ENCODE assay signal across 21 cellular contexts in the genomic region with DNA sequence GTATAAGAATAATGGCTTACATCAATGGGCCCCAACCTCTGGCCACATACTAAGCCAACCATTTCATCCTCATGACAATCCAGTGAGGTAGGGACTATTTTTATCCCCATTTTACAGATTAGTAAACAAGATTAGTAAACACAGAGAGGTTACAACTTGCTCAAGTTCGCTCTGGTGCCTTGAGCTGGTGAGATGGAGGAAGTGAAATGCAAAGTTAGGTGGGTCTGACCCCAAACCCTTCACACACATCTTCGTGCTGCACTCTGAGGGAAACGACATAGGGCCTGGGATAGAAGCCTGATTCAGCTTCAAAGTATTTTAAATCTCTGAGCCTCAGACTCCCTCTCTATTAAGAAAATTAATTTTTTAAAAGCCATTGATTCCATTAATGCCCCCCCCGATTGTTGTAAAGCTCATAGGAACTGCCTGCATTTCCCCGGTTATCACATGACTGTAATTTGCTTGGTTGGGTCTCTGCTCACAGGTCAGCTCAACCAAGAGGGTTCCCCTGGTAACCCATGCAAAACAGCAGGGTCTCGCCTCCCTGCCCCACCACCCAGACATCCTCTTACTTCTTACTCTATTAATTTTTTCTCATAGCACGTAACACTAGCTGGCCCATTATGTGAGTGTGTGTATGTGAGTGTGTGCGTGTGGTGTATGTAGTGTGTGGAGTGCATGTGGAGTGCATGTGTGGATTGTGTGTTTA.
A peak's percentile ranks its signal among the peaks of the same experiment; 100 is the strongest.
DNase-seq lines count a peak whose midpoint lies in the region; ATAC-seq and TF ChIP-seq lines count a peak whose summit lies in the region.
"Had no signal": no experiment of that assay in that cellular context is flagged by ENCODE, and none has a peak within 500 bp of the region (broad histone marks: within the 10 kb centered on the region; RNA-seq: fewer than 3 reads in every experiment).

No MANE protein-coding gene starts in this region.

- H3K27ac ChIP-seq in left ventricle myocardium inferior (replicated peaks): peak overlapping the region; percentile 38
- H3K27ac ChIP-seq in body of pancreas: no peak overlapping the region
- H3K27ac ChIP-seq: PC-9 had no signal

- no peak for TF ChIP-seq POLR2A in body of pancreas (IDR thresholded peaks at IDR 0.05)

- H3K27me3 ChIP-seq in left ventricle myocardium inferior (ENCODE audit: low read depth) (no peaks in the 10 kb centered on the region), body of pancreas (no peaks in the 10 kb centered on the region)

- TF ChIP-seq CTCF in left ventricle myocardium inferior (IDR thresholded peaks at IDR 0.05; ENCODE audit: borderline replicate concordance): no peak
- no peak for TF ChIP-seq CTCF in body of pancreas (IDR thresholded peaks at IDR 0.05)

- 80 to 83% methylated on average over 8 of the region's 8 CpGs for WGBS in body of pancreas, 2 donors

- H3K9me3 ChIP-seq in left ventricle myocardium inferior (replicated peaks) (no peaks in the 10 kb centered on the region), body of pancreas (no peaks in the 10 kb centered on the region)

- no peak for DNase-seq in left ventricle myocardium inferior
- no peak for DNase-seq in left cardiac atrium
- DNase-seq in NAMALWA (ENCODE audit: low spot score): peak; percentile 32
- DNase-seq in germinal center (ENCODE audit: low spot score): peak; percentile 47
- no peak for DNase-seq in body of pancreas
- DNase-seq in CD1c-positive myeloid dendritic cell (ENCODE audit: extremely low spot score): no peak
- DNase-seq: 8988T; CD4-positive, CD25-positive, alpha-beta regulatory T cell; COR-L47; DMS79; H9; HFFc6; Karpas-422; NCI-H1417 treated with DMSO at 0.1 percent for 48 hours; NCI-H187; NCI-H446; PC-9; RPMI8226; SHP77 had no signal

- intact Hi-C loops in left ventricle myocardium inferior (cut with micrococcal nuclease) (no loop called here), left cardiac atrium (cut with DNase I) (no loop called here), body of pancreas (cut with DNase I) (no loop called here)

- no peaks in the 10 kb centered on the region for H3K36me3 ChIP-seq in left ventricle myocardium inferior
- no peaks in the 10 kb centered on the region for H3K36me3 ChIP-seq in body of pancreas (replicated peaks in 1 of 2; ENCODE audit: insufficient read depth in 1 of 2, low read depth in 2 of 2)

- no peak overlapping the region for H3K4me3 ChIP-seq in left ventricle myocardium inferior
- H3K4me3 ChIP-seq in body of pancreas: no peak overlapping the region
- H3K4me3 ChIP-seq: PC-9 had no signal

- H3K4me1 ChIP-seq in left ventricle myocardium inferior (peaks cover 14% of the 10 kb centered on the region), body of pancreas (no peaks in the 10 kb centered on the region)

- ATAC-seq in left cardiac atrium (no peak), body of pancreas (no peak), GM19452 (IDR thresholded peaks at IDR 0.05; ENCODE audit: unreplicated experiment) (no peak), HG03439 (IDR thresholded peaks at IDR 0.05; ENCODE audit: unreplicated experiment) (no peak)

Comparison
In these comparisons a context has a peak if more than half of its experiments do, and no peak if none do; other contexts are left out.
1. DNase-seq: peak in NAMALWA (single experiment) and germinal center (single experiment); none in left ventricle myocardium inferior (single experiment), left cardiac atrium (single experiment), body of pancreas (0 of 4) and CD1c-positive myeloid dendritic cell (single experiment).